ENCODE assay signal across 9 cellular contexts in the genomic region with DNA sequence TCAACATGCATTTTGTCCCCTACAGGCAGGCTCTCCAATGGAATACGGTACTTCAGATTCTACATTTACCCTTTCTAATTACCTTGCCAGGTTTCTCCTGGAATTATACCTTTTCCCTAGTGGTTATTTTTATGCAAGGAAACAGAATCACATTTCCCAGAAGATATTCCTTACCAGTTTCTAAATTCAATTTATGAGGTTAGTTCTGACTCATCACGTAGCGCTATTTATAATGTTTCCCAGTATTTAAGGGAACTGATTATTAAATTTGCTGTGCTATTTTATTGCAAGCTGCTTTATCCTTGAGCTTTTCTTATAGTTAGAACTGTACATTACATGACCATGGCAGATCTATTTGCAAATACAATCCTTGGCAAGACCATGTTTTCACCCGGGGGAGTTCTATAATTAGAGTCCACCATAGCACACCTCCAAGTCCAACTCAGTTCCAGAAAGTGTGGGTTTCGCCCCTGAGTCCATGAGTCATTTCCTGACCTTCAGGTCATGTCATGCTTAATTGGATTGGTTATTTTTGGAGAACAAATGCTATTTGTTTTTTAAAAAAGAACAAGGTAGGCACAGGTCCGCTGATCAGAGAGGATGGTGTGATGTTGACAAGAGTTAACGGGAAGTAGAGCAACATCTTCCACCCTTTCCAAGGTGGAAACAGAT.
A peak's percentile ranks its signal among the peaks of the same experiment; 100 is the strongest.
DNase-seq lines count a peak whose midpoint lies in the region; ATAC-seq, FAIRE-seq and TF ChIP-seq lines count a peak whose summit lies in the region.
"Had no signal": no experiment of that assay in that cellular context is flagged by ENCODE, and none has a peak within 500 bp of the region (broad histone marks: within the 10 kb centered on the region; RNA-seq: fewer than 3 reads in every experiment).

No MANE protein-coding gene starts in this region.

- H3K9ac ChIP-seq in keratinocyte (ENCODE audit: control insufficient read depth, extremely low read depth, insufficient read depth, low read length) = no peak overlapping the region
- no peak overlapping the region for H3K9ac ChIP-seq in mesendoderm (ENCODE audit: low read length)

- no peak overlapping the region for H2BK5ac ChIP-seq in mesendoderm (ENCODE audit: low read length)

- no peaks in the 10 kb centered on the region for H3K79me2 ChIP-seq in keratinocyte (ENCODE audit: control insufficient read depth, insufficient read depth, low read length)
- H3K79me2 ChIP-seq in mesendoderm (ENCODE audit: control insufficient read depth, insufficient read depth, low read length) = no peaks in the 10 kb centered on the region

- no peaks in the 10 kb centered on the region for H3K36me3 ChIP-seq in keratinocyte (ENCODE audit: control insufficient read depth in 2 of 2, extremely low read depth in 1 of 2, insufficient read depth in 2 of 2, low read length in 2 of 2)
- H3K36me3 ChIP-seq in mesendoderm (ENCODE audit: control insufficient read depth, insufficient read depth, low read length) = no peaks in the 10 kb centered on the region

- POLR2A ChIA-PET in GM10248 (lab: Yijun Ruan, JAX) = no interaction called here

- H3K27me3 ChIP-seq in keratinocyte (ENCODE audit: control insufficient read depth, extremely low read depth, insufficient read depth, low read length) (no peaks in the 10 kb centered on the region), mesendoderm (ENCODE audit: insufficient read depth, low read length, poor library complexity) (no peaks in the 10 kb centered on the region)

- peak; percentile 70 for FAIRE-seq in keratinocyte (lab: Jason Lieb, UNC)
- FAIRE-seq in HTR-8/SVneo (lab: Jason Lieb, UNC) = no peak

- peak; percentile 78 for ATAC-seq in GM21723 (IDR thresholded peaks at IDR 0.05; ENCODE audit: unreplicated experiment)

- H2BK15ac ChIP-seq in mesendoderm (replicated peaks; ENCODE audit: low read depth) = no peak overlapping the region

- H3K18ac ChIP-seq in mesendoderm (ENCODE audit: low read length) = no peak overlapping the region

- no CpG with 5 or more reads among the region's 7 CpGs for WGBS in mesendoderm (ENCODE audit: extremely low coverage, insufficient coverage, low lambda C conversion rate)

- peak overlapping the region; percentile 3 for H2AFZ ChIP-seq in keratinocyte (ENCODE audit: control insufficient read depth, low read length)

- H3K9me3 ChIP-seq in keratinocyte (ENCODE audit: control insufficient read depth, low read depth, low read length) = no peaks in the 10 kb centered on the region

- H3K27ac ChIP-seq in keratinocyte (ENCODE audit: control insufficient read depth, insufficient read depth, low read length) = no peak overlapping the region
- no peak overlapping the region for H3K27ac ChIP-seq in mesendoderm (ENCODE audit: low read depth, low read length)
- H3K27ac ChIP-seq: VCaP had no signal

- no peaks in the 10 kb centered on the region for H3K79me1 ChIP-seq in mesendoderm (ENCODE audit: low read length)

- DNase-seq in GM10248 (ENCODE audit: extremely low spot score) (peak; percentile 49), M059J (ENCODE audit: low read depth) (peak; percentile 89), keratinocyte (ENCODE audit: low read depth, low spot score) (no peak), mesendoderm (no peak), HTR-8/SVneo (ENCODE audit: insufficient read length, low spot score) (no peak), HUDEP-2 (lab: John Stamatoyannopoulos, UW; ENCODE audit: unreplicated experiment in 76 of 76) (no peak)
- DNase-seq in activated CD4-positive, CD25-positive, alpha-beta regulatory T cell (lab: John Stamatoyannopoulos, UW) = no peak

- peaks cover 32% of the 10 kb centered on the region for H3K4me1 ChIP-seq in keratinocyte (ENCODE audit: control insufficient read depth, extremely low read depth, insufficient read depth, low read length)
- H3K4me1 ChIP-seq in mesendoderm (ENCODE audit: control insufficient read depth, low read depth, low read length) = peaks cover 2% of the 10 kb centered on the region

- H3K23ac ChIP-seq in mesendoderm (ENCODE audit: low read length) = no peak overlapping the region

- H4K5ac ChIP-seq in mesendoderm (ENCODE audit: low read length) = no peak overlapping the region

- H3K4me3 ChIP-seq in keratinocyte (ENCODE audit: control insufficient read depth in 2 of 3, extremely low read depth in 1 of 3, insufficient read depth in 2 of 3, low read depth in 1 of 3, low read length in 3 of 3) (no peak overlapping the region), mesendoderm (ENCODE audit: low read length) (no peak overlapping the region)

- H3K4me2 ChIP-seq in keratinocyte (ENCODE audit: control insufficient read depth, extremely low read depth, insufficient read depth, low read depth, low read length) = peak overlapping the region; percentile 49
- H3K4me2 ChIP-seq in mesendoderm (ENCODE audit: low read length) = no peak overlapping the region

- no peak overlapping the region for H3K56ac ChIP-seq in mesendoderm (ENCODE audit: low read length)

- no peak overlapping the region for H4K8ac ChIP-seq in mesendoderm (ENCODE audit: low read depth, low read length)

- dilution Hi-C loops in keratinocyte (cut with MboI; ENCODE audit: extremely low pct_ligation_motif_present, low sequenced_read_pairs) = no loop called here

- no peak overlapping the region for H3K4ac ChIP-seq in mesendoderm (ENCODE audit: low read depth, low read length)

- H3K9me1 ChIP-seq in keratinocyte (ENCODE audit: control insufficient read depth, extremely low read depth, insufficient read depth, low read length) = no peaks in the 10 kb centered on the region

- no peaks in the 10 kb centered on the region for H4K20me1 ChIP-seq in keratinocyte (ENCODE audit: control insufficient read depth, extremely low read depth, insufficient read depth, low read length)

- CTCF ChIA-PET in GM10248 (lab: Yijun Ruan, JAX) = interaction anchor here (1.2 kb wide), 1 partner anchor 79 kb away, joined by 3 read pairs; no protein-coding TSS in a partner anchor

- H2BK120ac ChIP-seq in mesendoderm (ENCODE audit: low read depth, low read length) = no peak overlapping the region

- TF ChIP-seq CTCF in GM10248 (IDR thresholded peaks at IDR 0.05; ENCODE audit: control extremely low read depth, extremely low read depth, low read depth, missing control alignments) = no peak
- TF ChIP-seq CTCF in keratinocyte (optimal IDR thresholded peaks at IDR 0.05 in 1 of 3, IDR thresholded peaks at IDR 0.05 in 1 of 3, conservative IDR thresholded peaks at IDR 0.05 in 1 of 3; ENCODE audit: extremely low read depth in 1 of 3, insufficient read depth in 2 of 3, low read length in 3 of 3) = no peak

- H2AK5ac ChIP-seq in mesendoderm (ENCODE audit: low read length) = no peak overlapping the region

Comparison
In these comparisons a context has a peak if more than half of its experiments do, and no peak if none do; other contexts are left out.
1. DNase-seq: peak in GM10248 (single experiment) and M059J (single experiment); none in keratinocyte (single experiment), mesendoderm (single experiment), HTR-8/SVneo (single experiment), HUDEP-2 (0 of 76) and activated CD4-positive, CD25-positive, alpha-beta regulatory T cell (0 of 4).